ENCODE assay signal across 18 cellular contexts in the genomic region with DNA sequence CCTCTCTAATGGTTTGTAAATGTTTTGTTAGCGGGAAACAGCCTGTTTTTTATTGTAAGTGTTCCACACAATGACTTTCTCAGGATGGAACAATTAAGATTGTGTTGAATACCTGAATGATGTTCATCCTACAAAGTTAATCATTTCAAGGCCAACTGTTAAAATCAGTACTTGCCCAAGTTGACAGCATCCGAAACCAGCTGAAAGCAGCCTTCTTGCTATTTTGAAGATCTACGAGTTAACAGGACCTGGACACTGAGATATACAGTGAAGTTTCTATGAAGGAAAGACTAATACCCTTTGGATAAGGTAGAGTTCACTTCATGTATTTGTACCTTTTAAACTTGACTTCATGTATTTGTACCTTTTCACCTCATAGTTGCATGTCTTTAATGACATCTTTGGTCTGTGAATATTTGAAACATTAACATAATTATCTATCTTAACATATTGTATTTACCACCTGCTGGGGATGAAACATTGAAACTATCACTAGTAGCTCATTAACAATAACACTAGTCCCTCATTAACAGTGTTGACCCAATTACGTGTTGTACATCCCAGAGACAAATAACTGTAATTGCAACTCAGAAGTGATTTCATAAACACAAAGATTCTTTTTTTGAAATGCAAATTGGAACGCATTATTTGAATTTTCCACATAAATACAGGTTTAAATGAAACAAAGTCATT.
DNase-seq lines count a peak whose midpoint lies in the region; ATAC-seq lines count a peak whose summit lies in the region.
"Had no signal": no experiment of that assay in that cellular context is flagged by ENCODE, and none has a peak within 500 bp of the region (broad histone marks: within the 10 kb centered on the region; RNA-seq: fewer than 3 reads in every experiment).

No MANE protein-coding gene starts in this region.

- no peaks in the 10 kb centered on the region for H3K27me3 ChIP-seq in HAP-1 (ENCODE audit: low read depth)
- H3K27me3 ChIP-seq: BE2C had no signal

- H3K9me3 ChIP-seq in HAP-1, result no peaks in the 10 kb centered on the region
- H3K9me3 ChIP-seq: BE2C, Caco-2 had no signal

- peak; percentile 54 for ATAC-seq in GM18861 (IDR thresholded peaks at IDR 0.05; ENCODE audit: unreplicated experiment)
- ATAC-seq in GM21786 (IDR thresholded peaks at IDR 0.05; ENCODE audit: unreplicated experiment), result peak; percentile 39

- no peak overlapping the region for H3K4me3 ChIP-seq in HAP-1
- H3K4me3 ChIP-seq: PC-9 had no signal

- DNase-seq in COR-L47 (lab: John Stamatoyannopoulos, UW) (peak; percentile 59), NCI-H69 (lab: John Stamatoyannopoulos, UW) (peak; percentile 97), foreskin melanocyte (no peak), HAP-1 (ENCODE audit: low spot score in 2 of 2) (no peak)
- DNase-seq in stimulated activated naive CD4-positive, alpha-beta T cell (lab: John Stamatoyannopoulos, UW), result no peak
- DNase-seq: BE2C; Caco-2; CD4-positive, CD25-positive, alpha-beta regulatory T cell; DMS153; GDM1; Karpas-422; NCI-H1694 treated with DMSO at 0.1 percent for 48 hours; NCI-H2107; NCI-H510A; PC-9; T-helper 1 cell had no signal

- H3K36me3 ChIP-seq in HAP-1 (replicated peaks), result no peaks in the 10 kb centered on the region
- H3K36me3 ChIP-seq: BE2C had no signal

- in situ Hi-C loops in HAP-1 (cut with MboI; ENCODE audit: low sequenced_read_pairs), result no loop called here

- H3K4me1 ChIP-seq in HAP-1, result no peaks in the 10 kb centered on the region
- H3K4me1 ChIP-seq: BE2C, Caco-2 had no signal

Comparison
In these comparisons a context has a peak if more than half of its experiments do, and no peak if none do; other contexts are left out.
1. DNase-seq: peak in COR-L47 (single experiment) and NCI-H69 (single experiment); none in foreskin melanocyte (single experiment), stimulated activated naive CD4-positive, alpha-beta T cell (0 of 6) and HAP-1 (0 of 2).